Comparison of ENCODE assay signal across 8 cellular contexts in the genomic region with DNA sequence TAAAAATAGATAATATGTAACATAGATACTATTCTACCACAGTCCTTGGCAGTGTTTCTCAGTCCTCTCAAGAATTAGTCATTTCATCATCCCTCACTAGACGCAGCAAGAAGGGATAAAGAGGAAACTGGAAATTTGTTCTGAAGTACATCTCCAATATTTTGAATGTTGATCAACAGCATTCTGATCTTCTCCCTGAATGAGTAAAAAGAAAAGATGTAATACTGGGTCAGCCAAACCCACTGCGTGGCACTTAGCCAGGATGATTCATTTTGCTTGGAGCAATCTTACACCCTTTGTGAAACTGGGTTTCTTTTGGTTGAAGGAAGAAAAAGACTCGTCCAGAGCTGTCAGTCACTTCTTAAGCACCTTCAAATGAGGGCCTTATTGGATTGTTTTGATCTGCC. TPM values are rescaled to one million over a fixed set of nuclear protein-coding genes. Genes with fewer than 3 reads are reported as not detected.
DNase-seq lines count a peak whose midpoint lies in the region; ATAC-seq lines count a peak whose summit lies in the region.

No MANE protein-coding gene starts in this region.

- DNase-seq in NCI-H1694 (lab: John Stamatoyannopoulos, UW) (peak; percentile 6), NCI-H1694 treated with DMSO at 0.1 percent for 48 hours (lab: John Stamatoyannopoulos, UW) (no peak), glomerular endothelial cell (ENCODE audit: extremely low read depth, low read depth, low spot score) (peak; percentile 39), NCI-H1417 treated with DMSO at 0.1 percent for 48 hours (lab: John Stamatoyannopoulos, UW) (no peak), NCI-H146 (lab: John Stamatoyannopoulos, UW) (no peak)
- no peak for DNase-seq in activated CD8-positive, alpha-beta T cell treated with anti-CD3 and anti-CD28 coated beads, Interleukin-2, amount 10 ng/mL, durations not matched to agents 7 days and 5 days

- no peaks in the 10 kb centered on the region for H3K9me3 Mint-ChIP-seq in activated CD8-positive, alpha-beta T cell treated with anti-CD3 and anti-CD28 coated beads, Interleukin-2, amount 10 ng/mL, durations not matched to agents 7 days and 5 days (ENCODE audit: insufficient read depth)

- no peak overlapping the region for H3K27ac Mint-ChIP-seq in activated CD8-positive, alpha-beta T cell treated with anti-CD3 and anti-CD28 coated beads, Interleukin-2, amount 10 ng/mL, durations not matched to agents 7 days and 5 days

- peak; percentile 61 for ATAC-seq in HG03565 (IDR thresholded peaks at IDR 0.05; ENCODE audit: unreplicated experiment)
- ATAC-seq in activated CD8-positive, alpha-beta T cell treated with anti-CD3 and anti-CD28 coated beads, Interleukin-2, amount 10 ng/mL, durations not matched to agents 7 days and 5 days = peak; percentile 33

- POLR2A ChIA-PET in activated CD8-positive, alpha-beta T cell treated with anti-CD3 and anti-CD28 coated beads, Interleukin-2, amount 10 ng/mL, durations not matched to agents 7 days and 5 days (lab: Charles Lee) = no interaction called here

- peaks cover 17% of the 10 kb centered on the region for H3K4me1 Mint-ChIP-seq in activated CD8-positive, alpha-beta T cell treated with anti-CD3 and anti-CD28 coated beads, Interleukin-2, amount 10 ng/mL, durations not matched to agents 7 days and 5 days (ENCODE audit: low read depth)

- H3K36me3 Mint-ChIP-seq in activated CD8-positive, alpha-beta T cell treated with anti-CD3 and anti-CD28 coated beads, Interleukin-2, amount 10 ng/mL, durations not matched to agents 7 days and 5 days (ENCODE audit: low read depth) = peaks cover 10% of the 10 kb centered on the region

- no peak overlapping the region for H3K4me3 ChIP-seq in skin epidermis

- H3K27ac ChIP-seq in skin epidermis = peak overlapping the region in 18 of 21 experiments; percentile 33 to 83 (median 74)

- H3K27me3 Mint-ChIP-seq in activated CD8-positive, alpha-beta T cell treated with anti-CD3 and anti-CD28 coated beads, Interleukin-2, amount 10 ng/mL, durations not matched to agents 7 days and 5 days (ENCODE audit: low read depth) = no peaks in the 10 kb centered on the region

- no peak overlapping the region for H3K4me3 Mint-ChIP-seq in activated CD8-positive, alpha-beta T cell treated with anti-CD3 and anti-CD28 coated beads, Interleukin-2, amount 10 ng/mL, durations not matched to agents 7 days and 5 days

- CTCF ChIA-PET in activated CD8-positive, alpha-beta T cell treated with anti-CD3 and anti-CD28 coated beads, Interleukin-2, amount 10 ng/mL, durations not matched to agents 7 days and 5 days (lab: Charles Lee) = interaction anchor here (1.6 to 4.5 kb wide), 2 partner anchors 11 to 83 kb away, joined by 3 to 24 read pairs; no protein-coding TSS in a partner anchor

RNA-seq across cellular contexts. Expression of a gene that starts 54.1 kb away (rescaled TPM):
- 10 to 100 TPM; 33.0 to 35.6 TPM for total RNA-seq in activated CD8-positive, alpha-beta T cell treated with anti-CD3 and anti-CD28 coated beads, Interleukin-2, amount 10 ng/mL, durations not matched to agents 7 days and 5 days
- total RNA-seq in glomerular endothelial cell = 8.5 and 14.4 TPM in 2 replicates

RNA-seq across cellular contexts. Expression of a gene that starts 54.2 kb away (rescaled TPM):
- total RNA-seq in activated CD8-positive, alpha-beta T cell treated with anti-CD3 and anti-CD28 coated beads, Interleukin-2, amount 10 ng/mL, durations not matched to agents 7 days and 5 days = under 1 TPM; 0.55 to 0.57 TPM
- total RNA-seq in glomerular endothelial cell = 0.82 TPM in 1 of 2 replicates, not detected in the other

Comparison
In these comparisons a context has a peak if more than half of its experiments do, and no peak if none do; other contexts are left out.
1. DNase-seq: peak in NCI-H1694 (single experiment) and glomerular endothelial cell (single experiment); none in NCI-H1694 treated with DMSO at 0.1 percent for 48 hours (single experiment), activated CD8-positive, alpha-beta T cell treated with anti-CD3 and anti-CD28 coated beads, Interleukin-2, amount 10 ng/mL, durations not matched to agents 7 days and 5 days (single experiment), NCI-H1417 treated with DMSO at 0.1 percent for 48 hours (single experiment) and NCI-H146 (single experiment).